ENCODE assay signal across 16 cellular contexts in the genomic region with DNA sequence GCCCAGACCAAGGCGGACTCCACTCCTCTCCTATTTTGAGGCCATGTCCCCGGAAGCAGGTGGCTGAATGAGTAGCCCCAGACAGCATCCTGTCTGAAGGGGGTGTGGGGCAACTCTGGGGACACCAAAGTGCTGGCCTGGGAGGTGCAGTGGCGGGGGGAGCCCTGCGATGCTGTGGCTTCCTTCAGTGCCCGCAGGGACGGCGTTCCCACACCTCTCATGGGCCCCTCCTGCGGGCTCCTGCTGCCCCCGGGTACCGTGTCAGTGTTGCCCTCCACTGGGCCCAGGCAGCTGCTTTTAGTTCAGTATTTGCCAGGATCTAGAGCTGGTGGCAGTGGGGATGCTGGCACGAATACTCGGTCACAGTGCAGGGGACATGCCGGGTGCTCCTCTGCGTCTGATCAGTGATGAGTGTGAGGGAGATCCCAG. TPM values are rescaled to one million over a fixed set of nuclear protein-coding genes. Genes with fewer than 3 reads are reported as not detected.
A peak's percentile ranks its signal among the peaks of the same experiment; 100 is the strongest.
DNase-seq lines count a peak whose midpoint lies in the region; ATAC-seq and TF ChIP-seq lines count a peak whose summit lies in the region.
"Had no signal": no experiment of that assay in that cellular context is flagged by ENCODE, and none has a peak within 500 bp of the region (broad histone marks: within the 10 kb centered on the region; RNA-seq: fewer than 3 reads in every experiment).

No MANE protein-coding gene starts in this region.

- H3K27me3 Mint-ChIP-seq in immature natural killer cell (ENCODE audit: low read depth in 3 of 3) (peaks cover 4 to 9% (median 8%) of the 10 kb centered on the region in 3 donors), T-helper 17 cell (peaks cover 6% of the 10 kb centered on the region)
- peaks cover 26% of the 10 kb centered on the region for H3K27me3 Mint-ChIP-seq in activated T-cell treated with anti-CD3 and anti-CD28 coated beads, Interleukin-2, amount 50 U/mL, for 24 hours

- ATAC-seq in T-helper 17 cell = no peak
- ATAC-seq in HG03520 (IDR thresholded peaks at IDR 0.05; ENCODE audit: unreplicated experiment) = no peak
- ATAC-seq: GM23338, T-cell had no signal

- H3K9me3 ChIP-seq in BLaER1 treated with 17β-estradiol and CSF1 and Interleukin-3, amounts not matched to agents 10 nM and 100 nM (replicated peaks in 1 of 11) = peaks cover 0 to 9% (median 0%) of the 10 kb centered on the region in 11 experiments; a peak in 6 of 22 replicates
- H3K9me3 ChIP-seq in T-helper 17 cell (ENCODE audit: control insufficient read depth, low read length, poor library complexity, severe bottlenecking) = no peaks in the 10 kb centered on the region
- H3K9me3 ChIP-seq: MG63 had no signal

- H4K20me1 ChIP-seq in BLaER1 treated with 17β-estradiol and CSF1 and Interleukin-3, amounts not matched to agents 10 nM and 100 nM = peaks cover 0 to 54% (median 31%) of the 10 kb centered on the region in 11 experiments; a peak in 18 of 22 replicates

- peak overlapping the region in 3 of 10 experiments; percentile 3 to 16 (median 14); a peak in 2 of 20 replicates for H3K4me3 ChIP-seq in BLaER1 treated with 17β-estradiol and CSF1 and Interleukin-3, amounts not matched to agents 10 nM and 100 nM
- H3K4me3 ChIP-seq: GM23338, MG63 had no signal

- H3K4me3 Mint-ChIP-seq in immature natural killer cell (peak overlapping the region in 3 of 5 donors; percentile 4 to 34 (median 10)), T-helper 17 cell (no peak overlapping the region)
- H3K4me3 Mint-ChIP-seq in activated T-cell treated with anti-CD3 and anti-CD28 coated beads, Interleukin-2, amount 50 U/mL, for 24 hours = no peak overlapping the region
- H3K4me3 Mint-ChIP-seq: GM23338, T-cell had no signal

- H3K9ac ChIP-seq in BLaER1 treated with 17β-estradiol and CSF1 and Interleukin-3, amounts not matched to agents 10 nM and 100 nM = peak overlapping the region; percentile 10 to 75 (median 52); a peak in 17 of 22 replicates

- H3K27ac Mint-ChIP-seq in immature natural killer cell (peak overlapping the region in 5 of 6 donors; percentile 52 to 86 (median 68)), T-helper 17 cell (no peak overlapping the region)
- no peak overlapping the region for H3K27ac Mint-ChIP-seq in activated T-cell treated with anti-CD3 and anti-CD28 coated beads, Interleukin-2, amount 50 U/mL, for 24 hours
- H3K27ac Mint-ChIP-seq: GM23338, T-cell had no signal

- peaks cover 18 to 48% (median 39%) of the 10 kb centered on the region in 10 experiments for H3K4me1 ChIP-seq in BLaER1 treated with 17β-estradiol and CSF1 and Interleukin-3, amounts not matched to agents 10 nM and 100 nM

- peak; percentile 50 for DNase-seq in RPMI8226
- peak; percentile 39 to 55 (median 46) for DNase-seq in immature natural killer cell
- DNase-seq in T-helper 17 cell = no peak
- no peak for DNase-seq in activated T-cell treated with anti-CD3 and anti-CD28 coated beads, Interleukin-2, amount 50 U/mL, for 24 hours
- DNase-seq: DMS153, KG1, MG63, NCI-H1105, NCI-H187 treated with DMSO at 0.1 percent for 48 hours, NCI-H2171 treated with DMSO at 0.1 percent for 48 hours, T-cell had no signal

- peak overlapping the region; percentile 34 for H3K27ac ChIP-seq in 22Rv1
- peak overlapping the region in 9 of 11 experiments; percentile 11 to 76 (median 60); a peak in 17 of 22 replicates for H3K27ac ChIP-seq in BLaER1 treated with 17β-estradiol and CSF1 and Interleukin-3, amounts not matched to agents 10 nM and 100 nM

- peaks cover 9 to 10% of the 10 kb centered on the region in 2 donors for H3K4me1 Mint-ChIP-seq in immature natural killer cell
- peaks cover 2% of the 10 kb centered on the region for H3K4me1 Mint-ChIP-seq in T-helper 17 cell
- peaks cover 2% of the 10 kb centered on the region for H3K4me1 Mint-ChIP-seq in activated T-cell treated with anti-CD3 and anti-CD28 coated beads, Interleukin-2, amount 50 U/mL, for 24 hours (ENCODE audit: low read depth)

- peaks cover 23 to 37% (median 28%) of the 10 kb centered on the region in 11 experiments for H3K27me3 ChIP-seq in BLaER1 treated with 17β-estradiol and CSF1 and Interleukin-3, amounts not matched to agents 10 nM and 100 nM
- H3K27me3 ChIP-seq: MG63 had no signal

- peaks cover 0 to 10% (median 1%) of the 10 kb centered on the region in 11 experiments; a peak in 6 of 22 replicates for H3K36me3 ChIP-seq in BLaER1 treated with 17β-estradiol and CSF1 and Interleukin-3, amounts not matched to agents 10 nM and 100 nM
- H3K36me3 ChIP-seq: MG63 had no signal

- peak overlapping the region; percentile 56 to 91 (median 85) for H3K4me2 ChIP-seq in BLaER1 treated with 17β-estradiol and CSF1 and Interleukin-3, amounts not matched to agents 10 nM and 100 nM
- H3K4me2 ChIP-seq: GM23338 had no signal

- peaks cover 0 to 2% (median 0%) of the 10 kb centered on the region in 6 donors for H3K9me3 Mint-ChIP-seq in immature natural killer cell
- H3K9me3 Mint-ChIP-seq in activated T-cell treated with anti-CD3 and anti-CD28 coated beads, Interleukin-2, amount 50 U/mL, for 24 hours = no peaks in the 10 kb centered on the region
- H3K9me3 Mint-ChIP-seq: GM23338, T-cell had no signal

- peaks cover 0 to 4% (median 0%) of the 10 kb centered on the region in 3 donors for H3K36me3 Mint-ChIP-seq in immature natural killer cell
- H3K36me3 Mint-ChIP-seq in T-helper 17 cell (ENCODE audit: low read depth) = no peaks in the 10 kb centered on the region
- peaks cover 9% of the 10 kb centered on the region for H3K36me3 Mint-ChIP-seq in activated T-cell treated with anti-CD3 and anti-CD28 coated beads, Interleukin-2, amount 50 U/mL, for 24 hours (ENCODE audit: low read depth)

- TF ChIP-seq CTCF in 22Rv1 (IDR thresholded peaks at IDR 0.05) = no peak

RNA-seq across cellular contexts. Expression of a gene that starts 5.5 kb away (rescaled TPM):
- under 1 TPM in 1 of 3 donors, not detected in 2; 0.23 TPM for polyA plus RNA-seq in immature natural killer cell
- total RNA-seq in T-helper 17 cell = under 1 TPM; 0.65 to 0.72 TPM
- total RNA-seq: RPMI7951 had no signal

RNA-seq across cellular contexts. Expression of a gene that starts 18.4 kb away (rescaled TPM):
- 10 to 100 TPM; 11.4 to 25.0 (median 14.5) TPM for polyA plus RNA-seq in immature natural killer cell
- 10 to 100 TPM; 25.2 to 30.6 TPM for total RNA-seq in T-helper 17 cell

RNA-seq across cellular contexts. Expression of a gene that starts 21.1 kb away (rescaled TPM):
- 1,000 to 10,000 TPM; 1,637 to 3,074 (median 2,788) TPM for polyA plus RNA-seq in immature natural killer cell
- 1,000 to 10,000 TPM; 1,202 to 1,502 TPM for total RNA-seq in T-helper 17 cell

Comparison
In these comparisons a context has a peak if more than half of its experiments do, and no peak if none do; other contexts are left out.
1. DNase-seq: peak in RPMI8226 (single experiment) and immature natural killer cell (3 of 3); none in T-helper 17 cell (0 of 3) and activated T-cell treated with anti-CD3 and anti-CD28 coated beads, Interleukin-2, amount 50 U/mL, for 24 hours (single experiment).
2. H3K27ac Mint-ChIP-seq: peak in immature natural killer cell (5 of 6); none in T-helper 17 cell (single experiment) and activated T-cell treated with anti-CD3 and anti-CD28 coated beads, Interleukin-2, amount 50 U/mL, for 24 hours (single experiment).
3. H3K4me3 Mint-ChIP-seq: peak in immature natural killer cell (3 of 5); none in T-helper 17 cell (single experiment) and activated T-cell treated with anti-CD3 and anti-CD28 coated beads, Interleukin-2, amount 50 U/mL, for 24 hours (single experiment).